Comparison of ENCODE assay signal across 26 cellular contexts in genomic region chr2:149158957-149159356, GRCh38.
"Had no signal": no experiment of that assay in that cellular context is flagged by ENCODE, and none has a peak within 500 bp of the region (broad histone marks: within the 10 kb centered on the region; RNA-seq: fewer than 3 reads in every experiment).

No MANE protein-coding gene starts in this region.

- H3K4me1 ChIP-seq: pancreas, prostate gland, right lobe of liver, sigmoid colon, thyroid gland, tibial nerve, upper lobe of left lung had no signal

- H3K9me3 Mint-ChIP-seq: naive thymus-derived CD8-positive, alpha-beta T cell; natural killer cell treated with Interleukin-12 subunit alpha and Interleukin-12 subunit beta and Interleukin-15 and Interleukin-18, amount 100 ng/mL, for 72 hours; nephron progenitor cell; neural crest cell; stimulated activated effector memory CD8-positive, alpha-beta T cell treated with anti-CD3 and anti-CD28 coated beads, Interleukin-12 subunit alpha, Interleukin-12 subunit beta, amount 100 ng/mL, for 72 hours; stimulated activated naive B cell treated with anti-CD40 and anti-IgM and Interleukin-4, amounts not matched to agents 10 μg/mL and 1 μg/mL and 100 μg/mL, for 72 hours had no signal

- H3K4me3 ChIP-seq: pancreas, prostate gland, right lobe of liver, sigmoid colon, stomach, thoracic aorta, thyroid gland, tibial nerve, upper lobe of left lung had no signal

- H3K36me3 Mint-ChIP-seq: naive thymus-derived CD8-positive, alpha-beta T cell; natural killer cell treated with Interleukin-12 subunit alpha and Interleukin-12 subunit beta and Interleukin-15 and Interleukin-18, amount 100 ng/mL, for 72 hours; stimulated activated effector memory CD8-positive, alpha-beta T cell treated with anti-CD3 and anti-CD28 coated beads, Interleukin-12 subunit alpha, Interleukin-12 subunit beta, amount 100 ng/mL, for 72 hours; stimulated activated naive B cell treated with anti-CD40 and anti-IgM and Interleukin-4, amounts not matched to agents 10 μg/mL and 1 μg/mL and 100 μg/mL, for 72 hours had no signal

- H3K27me3 ChIP-seq: neutrophil, pancreas, right lobe of liver, sigmoid colon, stomach, thyroid gland, tibial nerve, upper lobe of left lung had no signal

- DNase-seq: naive thymus-derived CD8-positive, alpha-beta T cell; nephron progenitor cell; nucleus accumbens; pancreas; right cardiac atrium; right lobe of liver; sigmoid colon; small intestine; stimulated activated CD4-positive, alpha-beta T cell treated with anti-CD3 and anti-CD28 coated beads, Interleukin-15, amount 100 ng/mL, for 24 hours; stimulated activated CD4-positive, alpha-beta T cell treated with anti-CD3 and anti-CD28 coated beads, Interleukin-2, amount 100 ng/mL, for 24 hours; stimulated activated CD4-positive, alpha-beta T cell treated with anti-CD3 and anti-CD28 coated beads, Interleukin-2, amount 100 ng/mL, for 48 hours; stimulated activated CD4-positive, alpha-beta T cell treated with anti-CD3 and anti-CD28 coated beads, Interleukin-4, amount 100 ng/mL, for 24 hours; stimulated activated naive B cell treated with anti-CD40 and anti-IgM and Interleukin-4, amounts not matched to agents 10 μg/mL and 1 μg/mL and 100 μg/mL, for 72 hours; stimulated activated naive CD4-positive, alpha-beta T cell treated with Interleukin-2 at 50 U/mL for 16 hours; stomach; thyroid gland; trophoblast cell; upper lobe of left lung had no signal

- ATAC-seq: naive thymus-derived CD8-positive, alpha-beta T cell; natural killer cell treated with Interleukin-12 subunit alpha and Interleukin-12 subunit beta and Interleukin-15 and Interleukin-18, amount 100 ng/mL, for 72 hours; pancreas; right cardiac atrium; right lobe of liver; stimulated activated effector memory CD8-positive, alpha-beta T cell treated with anti-CD3 and anti-CD28 coated beads, Interleukin-12 subunit alpha, Interleukin-12 subunit beta, amount 100 ng/mL, for 72 hours; stimulated activated naive B cell treated with anti-CD40 and anti-IgM and Interleukin-4, amounts not matched to agents 10 μg/mL and 1 μg/mL and 100 μg/mL, for 72 hours had no signal

- H3K9me3 ChIP-seq: neutrophil, pancreas, prostate gland, right lobe of liver, stomach, thoracic aorta, thyroid gland, tibial nerve, upper lobe of left lung had no signal

- H3K27ac ChIP-seq: neutrophil, pancreas, prostate gland, right lobe of liver, sigmoid colon, stomach, thoracic aorta, thyroid gland, tibial nerve, upper lobe of left lung had no signal

- H3K36me3 ChIP-seq: neutrophil, pancreas, prostate gland, right lobe of liver, sigmoid colon, thoracic aorta, thyroid gland, tibial nerve, upper lobe of left lung had no signal

- H3K4me3 Mint-ChIP-seq: naive thymus-derived CD8-positive, alpha-beta T cell; natural killer cell treated with Interleukin-12 subunit alpha and Interleukin-12 subunit beta and Interleukin-15 and Interleukin-18, amount 100 ng/mL, for 72 hours; nephron progenitor cell; neural crest cell; stimulated activated effector memory CD8-positive, alpha-beta T cell treated with anti-CD3 and anti-CD28 coated beads, Interleukin-12 subunit alpha, Interleukin-12 subunit beta, amount 100 ng/mL, for 72 hours; stimulated activated naive B cell treated with anti-CD40 and anti-IgM and Interleukin-4, amounts not matched to agents 10 μg/mL and 1 μg/mL and 100 μg/mL, for 72 hours; stimulated activated naive CD8-positive, alpha-beta T cell treated with anti-CD3 and anti-CD28 coated beads, Interleukin-15, Interleukin-2, amounts not matched to agents 100 ng/mL and 50 ng/mL, for 24 hours had no signal

- H3K27ac Mint-ChIP-seq: naive thymus-derived CD8-positive, alpha-beta T cell; natural killer cell treated with Interleukin-12 subunit alpha and Interleukin-12 subunit beta and Interleukin-15 and Interleukin-18, amount 100 ng/mL, for 72 hours; nephron progenitor cell; stimulated activated effector memory CD8-positive, alpha-beta T cell treated with anti-CD3 and anti-CD28 coated beads, Interleukin-12 subunit alpha, Interleukin-12 subunit beta, amount 100 ng/mL, for 72 hours; stimulated activated naive B cell treated with anti-CD40 and anti-IgM and Interleukin-4, amounts not matched to agents 10 μg/mL and 1 μg/mL and 100 μg/mL, for 72 hours; stimulated activated naive CD8-positive, alpha-beta T cell treated with anti-CD3 and anti-CD28 coated beads, Interleukin-15, Interleukin-2, amounts not matched to agents 100 ng/mL and 50 ng/mL, for 24 hours had no signal
